Comparison of ENCODE assay signal across 1 cellular context in the genomic region with DNA sequence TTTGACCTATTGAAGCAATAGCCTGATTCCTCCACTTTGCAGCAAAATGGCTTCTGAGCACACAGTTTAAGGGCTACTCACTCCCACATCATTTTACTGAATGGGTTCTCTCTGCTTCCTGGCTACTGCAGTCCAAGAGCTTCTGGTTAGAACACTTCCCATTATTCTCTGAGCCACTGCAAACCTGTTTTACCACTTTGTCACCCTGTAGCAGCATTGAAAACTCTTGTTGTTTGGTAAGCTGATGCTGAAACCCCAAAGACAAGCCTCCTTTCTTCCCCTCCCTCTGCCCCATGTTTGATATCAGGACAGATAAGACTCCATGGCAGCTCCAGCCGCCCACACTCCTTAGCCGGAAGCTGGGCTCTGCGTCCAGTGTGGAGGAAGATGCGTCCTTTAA.
TF ChIP-seq lines count a peak whose summit lies in the region.

No MANE protein-coding gene starts in this region.

TF ChIP-seq in GM23338, 12 proteins besides CTCF, POLR2A, EP300 and RAD21:
- TF ChIP-seq ZNF462 (CRISPR knock-in tag; IDR thresholded peaks at IDR 0.05) (no peak), JUNB (IDR thresholded peaks at IDR 0.05; ENCODE audit: unreplicated experiment) (no peak), EZH2phosphoT487 (IDR thresholded peaks at IDR 0.05; ENCODE audit: unreplicated experiment) (no peak), NANOG (IDR thresholded peaks at IDR 0.05; ENCODE audit: borderline replicate concordance) (no peak), ZNF114 (CRISPR knock-in tag; IDR thresholded peaks at IDR 0.05) (no peak), POLR2AphosphoS5 (IDR thresholded peaks at IDR 0.05; ENCODE audit: low read depth) (no peak), STAT1 (IDR thresholded peaks at IDR 0.05; ENCODE audit: unreplicated experiment) (no peak), ZNF331 (CRISPR knock-in tag; IDR thresholded peaks at IDR 0.05; ENCODE audit: low read depth) (no peak), EZH2 (IDR thresholded peaks at IDR 0.05; ENCODE audit: low read depth, unreplicated experiment) (no peak), CREB1 (CRISPR knock-in tag; IDR thresholded peaks at IDR 0.05; ENCODE audit: low read depth) (no peak)
- TF ChIP-seq, protein P1, sequence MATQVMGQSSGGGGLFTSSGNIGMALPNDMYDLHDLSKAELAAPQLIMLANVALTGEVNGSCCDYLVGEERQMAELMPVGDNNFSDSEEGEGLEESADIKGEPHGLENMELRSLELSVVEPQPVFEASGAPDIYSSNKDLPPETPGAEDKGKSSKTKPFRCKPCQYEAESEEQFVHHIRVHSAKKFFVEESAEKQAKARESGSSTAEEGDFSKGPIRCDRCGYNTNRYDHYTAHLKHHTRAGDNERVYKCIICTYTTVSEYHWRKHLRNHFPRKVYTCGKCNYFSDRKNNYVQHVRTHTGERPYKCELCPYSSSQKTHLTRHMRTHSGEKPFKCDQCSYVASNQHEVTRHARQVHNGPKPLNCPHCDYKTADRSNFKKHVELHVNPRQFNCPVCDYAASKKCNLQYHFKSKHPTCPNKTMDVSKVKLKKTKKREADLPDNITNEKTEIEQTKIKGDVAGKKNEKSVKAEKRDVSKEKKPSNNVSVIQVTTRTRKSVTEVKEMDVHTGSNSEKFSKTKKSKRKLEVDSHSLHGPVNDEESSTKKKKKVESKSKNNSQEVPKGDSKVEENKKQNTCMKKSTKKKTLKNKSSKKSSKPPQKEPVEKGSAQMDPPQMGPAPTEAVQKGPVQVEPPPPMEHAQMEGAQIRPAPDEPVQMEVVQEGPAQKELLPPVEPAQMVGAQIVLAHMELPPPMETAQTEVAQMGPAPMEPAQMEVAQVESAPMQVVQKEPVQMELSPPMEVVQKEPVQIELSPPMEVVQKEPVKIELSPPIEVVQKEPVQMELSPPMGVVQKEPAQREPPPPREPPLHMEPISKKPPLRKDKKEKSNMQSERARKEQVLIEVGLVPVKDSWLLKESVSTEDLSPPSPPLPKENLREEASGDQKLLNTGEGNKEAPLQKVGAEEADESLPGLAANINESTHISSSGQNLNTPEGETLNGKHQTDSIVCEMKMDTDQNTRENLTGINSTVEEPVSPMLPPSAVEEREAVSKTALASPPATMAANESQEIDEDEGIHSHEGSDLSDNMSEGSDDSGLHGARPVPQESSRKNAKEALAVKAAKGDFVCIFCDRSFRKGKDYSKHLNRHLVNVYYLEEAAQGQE (IDR thresholded peaks at IDR 0.05; ENCODE audit: unreplicated experiment): no peak
- TF ChIP-seq, protein P2, sequence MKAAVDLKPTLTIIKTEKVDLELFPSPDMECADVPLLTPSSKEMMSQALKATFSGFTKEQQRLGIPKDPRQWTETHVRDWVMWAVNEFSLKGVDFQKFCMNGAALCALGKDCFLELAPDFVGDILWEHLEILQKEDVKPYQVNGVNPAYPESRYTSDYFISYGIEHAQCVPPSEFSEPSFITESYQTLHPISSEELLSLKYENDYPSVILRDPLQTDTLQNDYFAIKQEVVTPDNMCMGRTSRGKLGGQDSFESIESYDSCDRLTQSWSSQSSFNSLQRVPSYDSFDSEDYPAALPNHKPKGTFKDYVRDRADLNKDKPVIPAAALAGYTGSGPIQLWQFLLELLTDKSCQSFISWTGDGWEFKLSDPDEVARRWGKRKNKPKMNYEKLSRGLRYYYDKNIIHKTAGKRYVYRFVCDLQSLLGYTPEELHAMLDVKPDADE (IDR thresholded peaks at IDR 0.05): no peak
